27 cellular contexts compared by ENCODE assay signal in genomic region chr1:148160421-148161251, GRCh38. TPM values are rescaled to one million over a fixed set of nuclear protein-coding genes. Genes with fewer than 3 reads are reported as not detected.
DNase-seq lines count a peak whose midpoint lies in the region; ATAC-seq and TF ChIP-seq lines count a peak whose summit lies in the region.
"Had no signal": no experiment of that assay in that cellular context is flagged by ENCODE, and none has a peak within 500 bp of the region (broad histone marks: within the 10 kb centered on the region; RNA-seq: fewer than 3 reads in every experiment).

No MANE protein-coding gene starts in this region.

- no peak for ATAC-seq in Right ventricle myocardium superior (ENCODE audit: poor library complexity)
- ATAC-seq in left ventricle myocardium superior, result no peak
- no peak for ATAC-seq in HG03025 (IDR thresholded peaks at IDR 0.05; ENCODE audit: low FRiP score, unreplicated experiment)
- ATAC-seq in aorta (ENCODE audit: low FRiP score), result no peak
- ATAC-seq: esophagus mucosa, foreskin keratinocyte, HCT116 had no signal

- DNase-seq in Right ventricle myocardium superior, result peak; percentile 27
- DNase-seq in left ventricle myocardium inferior, result no peak
- peak; percentile 18 for DNase-seq in WERI-Rb-1
- DNase-seq in left ventricle myocardium superior, result peak; percentile 28
- peak; percentile 41 for DNase-seq in testis
- DNase-seq in MM.1S, result no peak
- DNase-seq in aorta, result no peak
- DNase-seq: activated CD4-positive, alpha-beta T cell treated with anti-CD3 and anti-CD28 coated beads, Interleukin-2, amount 50 U/mL, for 1 hour; activated naive CD4-positive, alpha-beta T cell treated with anti-CD3 and anti-CD28 coated beads, Interleukin-2, amount 10 ng/mL, durations not matched to agents 7 days and 5 days; anterior cingulate cortex; caudate nucleus; CD8-positive, alpha-beta memory T cell; DMS53; foreskin keratinocyte; GF-D8; immature natural killer cell; NCI-H1092 treated with DMSO at 0.1 percent for 48 hours; NCI-H187 treated with DMSO at 0.1 percent for 48 hours; NCI-H2227 treated with DMSO at 0.1 percent for 48 hours; RPMI8226; stimulated activated CD8-positive, alpha-beta memory T cell treated with anti-CD3 and anti-CD28 coated beads, Interleukin-4, amount 100 ng/mL, for 48 hours; trophoblast cell had no signal

- no peak overlapping the region for H3K27ac ChIP-seq in left ventricle myocardium inferior (replicated peaks)
- no peak overlapping the region for H3K27ac ChIP-seq in WERI-Rb-1
- H3K27ac ChIP-seq in testis, result no peak overlapping the region
- no peak overlapping the region for H3K27ac ChIP-seq in MM.1S (ENCODE audit: low read length)
- H3K27ac ChIP-seq in aorta (ENCODE audit: low read depth in 1 of 2, low read length in 2 of 2), result no peak overlapping the region
- H3K27ac ChIP-seq: foreskin keratinocyte, VCaP had no signal

- H2AFZ ChIP-seq in MM.1S (ENCODE audit: low read length), result no peak overlapping the region

- H3K4me1 ChIP-seq in left ventricle myocardium inferior (no peaks in the 10 kb centered on the region), testis (no peaks in the 10 kb centered on the region), MM.1S (ENCODE audit: low read length) (no peaks in the 10 kb centered on the region), aorta (ENCODE audit: control insufficient read depth in 1 of 2, insufficient read depth in 2 of 2, low read length in 2 of 2) (no peaks in the 10 kb centered on the region)
- H3K4me1 ChIP-seq: foreskin keratinocyte had no signal

- TF ChIP-seq POLR2A in testis (IDR thresholded peaks at IDR 0.05), result no peak

- H3K27me3 ChIP-seq in left ventricle myocardium inferior (ENCODE audit: low read depth) (peaks cover 41% of the 10 kb centered on the region), WERI-Rb-1 (ENCODE audit: insufficient read depth, low read depth, severe bottlenecking) (no peaks in the 10 kb centered on the region), testis (no peaks in the 10 kb centered on the region), MM.1S (replicated peaks; ENCODE audit: insufficient read depth, low read length) (peaks cover 9% of the 10 kb centered on the region), aorta (ENCODE audit: control insufficient read depth in 1 of 2, insufficient read depth in 2 of 2, low read length in 1 of 2) (no peaks in the 10 kb centered on the region)

- H3K9me3 ChIP-seq in left ventricle myocardium inferior (replicated peaks) (no peaks in the 10 kb centered on the region), WERI-Rb-1 (ENCODE audit: severe bottlenecking) (peaks cover 13% of the 10 kb centered on the region), testis (no peaks in the 10 kb centered on the region), MM.1S (replicated peaks; ENCODE audit: insufficient read depth, low read length) (no peaks in the 10 kb centered on the region), aorta (ENCODE audit: control insufficient read depth, low read length) (no peaks in the 10 kb centered on the region)

- H3F3A ChIP-seq in MM.1S (ENCODE audit: insufficient read depth, low read length), result no peaks in the 10 kb centered on the region

- 32 to 44% methylated on average over 27 to 51 of the region's 51 CpGs for WGBS in testis, 2 donors
- WGBS in aorta, 2 donors, result 50 to 60% methylated on average over 50 to 51 of the region's 51 CpGs

- H3K36me3 ChIP-seq in left ventricle myocardium inferior (no peaks in the 10 kb centered on the region), WERI-Rb-1 (no peaks in the 10 kb centered on the region), testis (ENCODE audit: low read depth, missing control alignments) (no peaks in the 10 kb centered on the region), MM.1S (replicated peaks; ENCODE audit: insufficient read depth, low read length) (no peaks in the 10 kb centered on the region), aorta (ENCODE audit: control insufficient read depth in 1 of 2, insufficient read depth in 2 of 2, low read length in 1 of 2) (no peaks in the 10 kb centered on the region)

- no peak overlapping the region for H3K4me3 ChIP-seq in left ventricle myocardium inferior
- H3K4me3 ChIP-seq in WERI-Rb-1 (ENCODE audit: low read depth, low read length), result no peak overlapping the region
- peak overlapping the region; percentile 34 to 47 for H3K4me3 ChIP-seq in testis
- H3K4me3 ChIP-seq in MM.1S (ENCODE audit: low read length), result no peak overlapping the region
- no peak overlapping the region for H3K4me3 ChIP-seq in aorta (ENCODE audit: low read length in 2 of 2)
- H3K4me3 ChIP-seq: lung had no signal

- H3K9ac ChIP-seq in MM.1S (ENCODE audit: low read length), result no peak overlapping the region

- no peak overlapping the region for H3K4me2 ChIP-seq in MM.1S (ENCODE audit: low read depth, low read length)

- TF ChIP-seq CTCF in left ventricle myocardium inferior (IDR thresholded peaks at IDR 0.05; ENCODE audit: borderline replicate concordance) (no peak), WERI-Rb-1 (IDR thresholded peaks at IDR 0.05; ENCODE audit: low read depth, low read length) (no peak), testis (IDR thresholded peaks at IDR 0.05) (no peak), MM.1S (IDR thresholded peaks at IDR 0.05; ENCODE audit: low read length) (no peak)

- intact Hi-C loops in Right ventricle myocardium superior (cut with DNase I), result no loop called here
- intact Hi-C loops in left ventricle myocardium inferior (cut with micrococcal nuclease), result no loop called here
- intact Hi-C loops in left ventricle myocardium superior (cut with micrococcal nuclease), result no loop called here
- intact Hi-C loops in testis (cut with DNase I; ENCODE audit: low total_unique reads), result no loop called here
- intact Hi-C loops in aorta (cut with DNase I), result loop anchor here in 1 of 2 donors (10.0 kb wide), 1 partner anchor 114 kb away; no protein-coding TSS in a partner anchor

- no peaks in the 10 kb centered on the region for H4K20me1 ChIP-seq in MM.1S (ENCODE audit: insufficient read depth, low read length)

- H3K9me2 ChIP-seq in MM.1S (replicated peaks; ENCODE audit: insufficient read depth, low read length), result no peaks in the 10 kb centered on the region

- H3K79me2 ChIP-seq in MM.1S (ENCODE audit: low read length), result no peaks in the 10 kb centered on the region

RNA-seq across cellular contexts. Expression of gene NBPF11, which starts 8.6 kb away (rescaled TPM):
- total RNA-seq in Right ventricle myocardium superior, result 3.1 TPM
- total RNA-seq in left ventricle myocardium inferior, result 3.1 TPM
- 3.2 TPM for total RNA-seq in left ventricle myocardium superior
- total RNA-seq in testis, result 10 to 100 TPM; 13.1 to 18.7 TPM
- 10.6 TPM for polyA plus RNA-seq in testis (ENCODE audit: insufficient read depth, low read depth, low replicate concordance)
- total RNA-seq in aorta, result 10 to 100 TPM in 1 of 2 donors, 1 to 10 TPM in 1; 8.8 to 15.3 TPM
- polyA plus RNA-seq in aorta, result 1 to 10 TPM; 2.8 to 9.0 TPM

Comparison
In these comparisons a context has a peak if more than half of its experiments do, and no peak if none do; other contexts are left out.
1. DNase-seq: peak in Right ventricle myocardium superior (single experiment), WERI-Rb-1 (single experiment), left ventricle myocardium superior (single experiment) and testis (single experiment); none in left ventricle myocardium inferior (single experiment), MM.1S (single experiment) and aorta (0 of 2).
2. H3K4me3 ChIP-seq: peak in testis (2 of 2); none in left ventricle myocardium inferior (single experiment), WERI-Rb-1 (single experiment), MM.1S (single experiment) and aorta (0 of 2).